8 cellular contexts compared by ENCODE assay signal in the genomic region with DNA sequence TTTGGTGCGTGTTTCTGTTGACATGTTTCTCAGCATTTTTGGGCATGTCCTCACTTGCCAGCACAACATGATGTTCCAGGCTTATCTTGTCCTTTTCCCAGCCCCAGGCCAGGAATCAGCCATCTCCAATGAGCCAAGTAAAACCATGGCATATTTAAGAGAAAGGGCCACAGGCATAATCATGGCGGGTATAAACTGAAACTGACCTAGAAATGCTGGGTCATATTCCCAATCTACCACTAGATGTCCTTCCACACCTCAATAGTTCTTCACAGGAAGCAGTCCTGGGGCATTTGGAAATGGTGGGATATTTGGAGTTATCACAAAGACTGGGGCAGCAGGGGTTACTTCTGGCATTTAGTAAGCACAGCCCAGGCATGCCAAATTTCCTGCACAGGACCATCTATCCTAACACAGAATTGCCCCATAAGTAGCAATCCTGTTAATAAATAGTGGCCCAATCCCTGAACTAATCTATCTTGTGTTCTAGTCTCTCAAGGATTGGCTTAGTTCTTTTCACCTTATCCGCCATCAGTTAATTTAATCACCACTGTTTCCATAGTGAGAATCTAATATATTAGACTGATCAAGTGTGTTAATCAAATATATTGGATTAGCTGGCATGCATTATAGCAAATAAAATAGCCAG.
DNase-seq lines count a peak whose midpoint lies in the region; FAIRE-seq and TF ChIP-seq lines count a peak whose summit lies in the region.

No MANE protein-coding gene starts in this region.

- no peaks in the 10 kb centered on the region for H3K36me3 ChIP-seq in neural progenitor cell

- H4K5ac ChIP-seq in H9 (ENCODE audit: insufficient read length, low read depth, low read length) = no peak overlapping the region

- H3K23ac ChIP-seq in H9 (ENCODE audit: insufficient read length, low read depth, low read length) = no peak overlapping the region

- H3K27ac Mint-ChIP-seq in H9 (peak overlapping the region in 1 of 3 experiments; percentile 71; a peak in 2 of 7 replicates), neural progenitor cell (no peak overlapping the region)
- H3K27ac Mint-ChIP-seq in activated T-helper 1 cell treated with anti-CD3 and anti-CD28 coated beads, Interleukin-12 subunit alpha, Interleukin-12 subunit beta, Interleukin-2, Interleukin-4 antibody, amounts not matched to agents 30 ng/mL and 10 ng/mL and 1 ng/mL, durations not matched to agents 14 hours and 24 hours and 36 hours = no peak overlapping the region

- H3K18ac ChIP-seq in H9 (ENCODE audit: insufficient read length, low read depth, low read length) = no peak overlapping the region

- no peaks in the 10 kb centered on the region for H3K79me1 ChIP-seq in H9 (ENCODE audit: insufficient read depth, low read depth, low read length, poor library complexity, severe bottlenecking)

- no peak overlapping the region for H2BK5ac ChIP-seq in H9 (ENCODE audit: insufficient read length, low read length)

- H4K20me1 ChIP-seq in H9 (ENCODE audit: control insufficient read depth, insufficient read depth, insufficient read length) (no peaks in the 10 kb centered on the region), neural progenitor cell (ENCODE audit: low read depth) (no peaks in the 10 kb centered on the region)

- no peaks in the 10 kb centered on the region for H3F3A ChIP-seq in neural progenitor cell (ENCODE audit: low read depth)

- H3K27me3 ChIP-seq in H9 (ENCODE audit: insufficient read depth, low read length) = no peaks in the 10 kb centered on the region
- peaks cover 0 to under 1% (median 0%) of the 10 kb centered on the region in 45 donors for H3K27me3 ChIP-seq in dorsolateral prefrontal cortex
- H3K27me3 ChIP-seq in neural progenitor cell = no peaks in the 10 kb centered on the region

- H4K8ac ChIP-seq in H9 (replicated peaks; ENCODE audit: insufficient read length, low read depth, low read length) = no peak overlapping the region

- no peak overlapping the region for H2BK12ac ChIP-seq in H9 (ENCODE audit: insufficient read length, low read depth, low read length)

- H3K27me3 Mint-ChIP-seq in H9 (ENCODE audit: low read depth) (no peaks in the 10 kb centered on the region), neural progenitor cell (ENCODE audit: insufficient read depth, low read depth) (no peaks in the 10 kb centered on the region)
- no peaks in the 10 kb centered on the region for H3K27me3 Mint-ChIP-seq in activated T-helper 1 cell treated with anti-CD3 and anti-CD28 coated beads, Interleukin-12 subunit alpha, Interleukin-12 subunit beta, Interleukin-2, Interleukin-4 antibody, amounts not matched to agents 30 ng/mL and 10 ng/mL and 1 ng/mL, durations not matched to agents 14 hours and 24 hours and 36 hours (ENCODE audit: insufficient read depth)

- H3K36me3 Mint-ChIP-seq in H9 (ENCODE audit: insufficient read depth in 1 of 3, low read depth in 3 of 3) (no peaks in the 10 kb centered on the region), neural progenitor cell (no peaks in the 10 kb centered on the region)
- no peaks in the 10 kb centered on the region for H3K36me3 Mint-ChIP-seq in activated T-helper 1 cell treated with anti-CD3 and anti-CD28 coated beads, Interleukin-12 subunit alpha, Interleukin-12 subunit beta, Interleukin-2, Interleukin-4 antibody, amounts not matched to agents 30 ng/mL and 10 ng/mL and 1 ng/mL, durations not matched to agents 14 hours and 24 hours and 36 hours (ENCODE audit: low read depth)

- no peak overlapping the region for H2BK15ac ChIP-seq in H9 (ENCODE audit: low read depth, low read length)

- no CpG with 5 or more reads among the region's 3 CpGs for WGBS in H9 (ENCODE audit: extremely low coverage, insufficient read length, low lambda C conversion rate)

- H3K23me2 ChIP-seq in H9 (ENCODE audit: insufficient read length, low read depth, low read length, poor library complexity, severe bottlenecking) = no peaks in the 10 kb centered on the region

- H3K27ac ChIP-seq in H9 (ENCODE audit: insufficient read length, low read depth, low read length) (no peak overlapping the region), dorsolateral prefrontal cortex (no peak overlapping the region), neural progenitor cell (no peak overlapping the region)

- intact Hi-C loops in dorsolateral prefrontal cortex (cut with DNase I) = loop anchor here in 1 of 2 donors (2.0 kb wide), 1 partner anchor 169 kb away; no protein-coding TSS in a partner anchor
- intact Hi-C loops in activated T-helper 1 cell treated with anti-CD3 and anti-CD28 coated beads, Interleukin-12 subunit alpha, Interleukin-12 subunit beta, Interleukin-2, Interleukin-4 antibody, amounts not matched to agents 30 ng/mL and 10 ng/mL and 1 ng/mL, durations not matched to agents 14 hours and 24 hours and 36 hours (cut with micrococcal nuclease) = no loop called here

- no peak overlapping the region for H3T11ph ChIP-seq in H9 (ENCODE audit: low read length)

- TF ChIP-seq CTCF in D721Med (IDR thresholded peaks at IDR 0.05; ENCODE audit: insufficient read depth, missing control alignments) (peak; percentile 79), H9 (conservative IDR thresholded peaks at IDR 0.05) (peak; percentile 77), dorsolateral prefrontal cortex (IDR thresholded peaks at IDR 0.05 in 54 of 56, conservative IDR thresholded peaks at IDR 0.05 in 2 of 56; ENCODE audit: low read depth in 1 of 56, partially characterized antibody in 56 of 56) (peak; percentile 26 to 77 (median 66)), neural progenitor cell (IDR thresholded peaks at IDR 0.05) (peak; percentile 72)

- H3K56ac ChIP-seq in H9 (ENCODE audit: insufficient read length, low read depth, low read length) = no peak overlapping the region

- H3K4me3 ChIP-seq in dorsolateral prefrontal cortex (no peak overlapping the region), neural progenitor cell (no peak overlapping the region)

- H3K9me3 Mint-ChIP-seq in H9 (no peaks in the 10 kb centered on the region), neural progenitor cell (no peaks in the 10 kb centered on the region)
- H3K9me3 Mint-ChIP-seq in activated T-helper 1 cell treated with anti-CD3 and anti-CD28 coated beads, Interleukin-12 subunit alpha, Interleukin-12 subunit beta, Interleukin-2, Interleukin-4 antibody, amounts not matched to agents 30 ng/mL and 10 ng/mL and 1 ng/mL, durations not matched to agents 14 hours and 24 hours and 36 hours = no peaks in the 10 kb centered on the region

- H3K4ac ChIP-seq in H9 (ENCODE audit: low read depth, low read length) = no peak overlapping the region

- H2AK5ac ChIP-seq in H9 (ENCODE audit: insufficient read length, low read length) = no peak overlapping the region

- no peaks in the 10 kb centered on the region for H3K4me1 ChIP-seq in H9 (ENCODE audit: insufficient read depth, low read length)
- no peaks in the 10 kb centered on the region for H3K4me1 ChIP-seq in neural progenitor cell

- no peak for FAIRE-seq in D721Med (lab: Jason Lieb, UNC)

- no peak overlapping the region for H4K91ac ChIP-seq in H9 (ENCODE audit: insufficient read length, low read depth, low read length)

- DNase-seq in D721Med (ENCODE audit: insufficient read length, low spot score) (no peak), H9 (peak; percentile 40), NCI-H82 (lab: John Stamatoyannopoulos, UW) (peak; percentile 82), dorsolateral prefrontal cortex (no peak), neural progenitor cell (ENCODE audit: low spot score) (peak; percentile 63), occipital lobe (lab: John Stamatoyannopoulos, UW) (no peak), T-helper 9 cell (no peak)
- DNase-seq in activated T-helper 1 cell treated with anti-CD3 and anti-CD28 coated beads, Interleukin-12 subunit alpha, Interleukin-12 subunit beta, Interleukin-2, Interleukin-4 antibody, amounts not matched to agents 30 ng/mL and 10 ng/mL and 1 ng/mL, durations not matched to agents 14 hours and 24 hours and 36 hours (ENCODE audit: low spot score) = no peak

- no peak overlapping the region for H3K14ac ChIP-seq in H9 (ENCODE audit: insufficient read depth, low read length)

- no peaks in the 10 kb centered on the region for H3K9me3 ChIP-seq in H9 (ENCODE audit: control insufficient read depth, low read depth, low read length)
- no peaks in the 10 kb centered on the region for H3K9me3 ChIP-seq in neural progenitor cell (ENCODE audit: low read depth)

- no peak overlapping the region for H2BK120ac ChIP-seq in H9 (ENCODE audit: low read depth, low read length, poor library complexity, severe bottlenecking)

- no peak overlapping the region for H2BK20ac ChIP-seq in H9 (ENCODE audit: low read depth, low read length, poor library complexity, severe bottlenecking)

- H3K79me2 ChIP-seq in H9 (ENCODE audit: insufficient read depth, low read length) (no peaks in the 10 kb centered on the region), neural progenitor cell (ENCODE audit: low read depth) (no peaks in the 10 kb centered on the region)

- peaks cover 0 to 7% of the 10 kb centered on the region in 2 experiments; a peak in 1 of 4 replicates for H3K4me1 Mint-ChIP-seq in H9
- peaks cover 15% of the 10 kb centered on the region for H3K4me1 Mint-ChIP-seq in neural progenitor cell
- no peaks in the 10 kb centered on the region for H3K4me1 Mint-ChIP-seq in activated T-helper 1 cell treated with anti-CD3 and anti-CD28 coated beads, Interleukin-12 subunit alpha, Interleukin-12 subunit beta, Interleukin-2, Interleukin-4 antibody, amounts not matched to agents 30 ng/mL and 10 ng/mL and 1 ng/mL, durations not matched to agents 14 hours and 24 hours and 36 hours (ENCODE audit: low read depth)

- no peak overlapping the region for H3K9ac ChIP-seq in H9 (ENCODE audit: extremely low read depth, insufficient read length, low read length)
- no peak overlapping the region for H3K9ac ChIP-seq in neural progenitor cell

- H2AFZ ChIP-seq in H9 (ENCODE audit: low read length) = peak overlapping the region; percentile 100
- H2AFZ ChIP-seq in neural progenitor cell (replicated peaks) = peak overlapping the region; percentile 77

- no peak overlapping the region for H3K4me2 ChIP-seq in H9 (ENCODE audit: insufficient read depth, insufficient read length, low read length)
- no peak overlapping the region for H3K4me2 ChIP-seq in neural progenitor cell

- no peak overlapping the region for H3K4me3 Mint-ChIP-seq in H9
- H3K4me3 Mint-ChIP-seq in neural progenitor cell = no peak overlapping the region
- H3K4me3 Mint-ChIP-seq in activated T-helper 1 cell treated with anti-CD3 and anti-CD28 coated beads, Interleukin-12 subunit alpha, Interleukin-12 subunit beta, Interleukin-2, Interleukin-4 antibody, amounts not matched to agents 30 ng/mL and 10 ng/mL and 1 ng/mL, durations not matched to agents 14 hours and 24 hours and 36 hours = no peak overlapping the region

Comparison
In these comparisons a context has a peak if more than half of its experiments do, and no peak if none do; other contexts are left out.
1. DNase-seq: peak in H9 (single experiment), NCI-H82 (single experiment) and neural progenitor cell (single experiment); none in D721Med (single experiment), dorsolateral prefrontal cortex (0 of 10), occipital lobe (single experiment), T-helper 9 cell (single experiment) and activated T-helper 1 cell treated with anti-CD3 and anti-CD28 coated beads, Interleukin-12 subunit alpha, Interleukin-12 subunit beta, Interleukin-2, Interleukin-4 antibody, amounts not matched to agents 30 ng/mL and 10 ng/mL and 1 ng/mL, durations not matched to agents 14 hours and 24 hours and 36 hours (single experiment).
2. Peak in every context shown above with its lines, with median percentiles within 50 percentile points of each other: CTCF ChIP-seq.